Comparison of ENCODE assay signal across 17 cellular contexts in the genomic region with DNA sequence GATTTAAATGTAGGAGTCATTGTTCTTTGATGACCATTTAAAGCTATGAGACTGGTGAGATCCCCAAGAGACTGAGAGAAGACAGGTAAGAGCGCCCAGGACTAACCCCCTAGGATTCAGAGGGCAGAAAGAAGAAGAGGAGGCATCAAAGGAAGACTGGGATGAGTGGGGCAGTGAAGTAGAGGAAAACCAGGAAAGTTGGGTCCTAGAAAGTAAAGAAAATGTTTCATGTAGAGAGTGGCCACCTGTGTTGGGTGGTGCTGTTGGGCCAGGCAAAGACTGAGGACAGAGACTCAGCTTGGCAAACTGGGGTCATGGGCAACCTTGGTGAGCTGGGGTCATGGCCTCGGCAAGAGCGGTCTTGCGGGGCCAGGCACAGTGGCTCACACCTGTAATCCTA. TPM values are rescaled to one million over a fixed set of nuclear protein-coding genes. Genes with fewer than 3 reads are reported as not detected.
A peak's percentile ranks its signal among the peaks of the same experiment; 100 is the strongest.
DNase-seq lines count a peak whose midpoint lies in the region; ATAC-seq, FAIRE-seq and TF ChIP-seq lines count a peak whose summit lies in the region.
"Had no signal": no experiment of that assay in that cellular context is flagged by ENCODE, and none has a peak within 500 bp of the region (broad histone marks: within the 10 kb centered on the region; RNA-seq: fewer than 3 reads in every experiment).

No MANE protein-coding gene starts in this region.

- TF ChIP-seq CTCF in HepG2 (CRISPR knock-in tag; IDR thresholded peaks at IDR 0.05) (peak; percentile 24; the same call in 1 of the 2 replicates), right lobe of liver (IDR thresholded peaks at IDR 0.05) (no peak), astrocyte (IDR thresholded peaks at IDR 0.05; ENCODE audit: insufficient read depth, low read depth, low read length) (no peak), neural crest cell (conservative IDR thresholded peaks at IDR 0.05) (no peak)

- TF ChIP-seq RAD21 in HepG2 (CRISPR knock-in tag; IDR thresholded peaks at IDR 0.05): no peak

- no peaks in the 10 kb centered on the region for H3K36me3 Mint-ChIP-seq in astrocyte (ENCODE audit: low read depth, unreplicated experiment)
- no peaks in the 10 kb centered on the region for H3K36me3 Mint-ChIP-seq in neural crest cell (ENCODE audit: low read depth)
- H3K36me3 Mint-ChIP-seq: CD4-positive, CD25-positive, alpha-beta regulatory T cell had no signal

- no peak for TF ChIP-seq EP300 in HepG2 (IDR thresholded peaks at IDR 0.05; ENCODE audit: low read depth in 2 of 2, low read length in 2 of 2)
- no peak for TF ChIP-seq EP300 in HepG2 (CRISPR knock-in tag; IDR thresholded peaks at IDR 0.05; ENCODE audit: borderline replicate concordance)

- H4K20me1 ChIP-seq in HepG2 (ENCODE audit: insufficient read depth, low read length): no peaks in the 10 kb centered on the region
- no peaks in the 10 kb centered on the region for H4K20me1 ChIP-seq in astrocyte (ENCODE audit: insufficient read depth, low read length)

- H3K79me2 ChIP-seq in HepG2 (ENCODE audit: insufficient read depth, low read length) (no peaks in the 10 kb centered on the region), astrocyte (ENCODE audit: insufficient read depth, low read length) (no peaks in the 10 kb centered on the region)

- CTCF ChIA-PET in HepG2 (lab: Yijun Ruan, JAX; ENCODE audit: low intra/inter-chr PET ratio, low total read pairs): no interaction called here

- FAIRE-seq in HepG2 (lab: Jason Lieb, UNC): no peak
- FAIRE-seq in astrocyte (lab: Jason Lieb, UNC): no peak
- no peak for FAIRE-seq in GM12891 (lab: Jason Lieb, UNC)
- FAIRE-seq: GM18507, H1 had no signal

- H3K4me1 Mint-ChIP-seq in astrocyte (ENCODE audit: low read depth, unreplicated experiment): peaks cover 2% of the 10 kb centered on the region
- peaks cover 14% of the 10 kb centered on the region for H3K4me1 Mint-ChIP-seq in neural crest cell

- H3K4me1 ChIP-seq in HepG2 (ENCODE audit: insufficient read depth, low read length): peaks cover 38% of the 10 kb centered on the region
- peaks cover 0 to 13% (median 3%) of the 10 kb centered on the region in 4 donors for H3K4me1 ChIP-seq in right lobe of liver
- peaks cover 20% of the 10 kb centered on the region for H3K4me1 ChIP-seq in astrocyte (ENCODE audit: insufficient read depth, low read length)

- H3K27ac ChIP-seq in HepG2 (ENCODE audit: extremely low read length, insufficient read depth, low read length): no peak overlapping the region
- H3K27ac ChIP-seq in right lobe of liver: no peak overlapping the region
- H3K27ac ChIP-seq in astrocyte (ENCODE audit: low read depth, low read length): no peak overlapping the region
- H3K27ac ChIP-seq: BLaER1, HL-60 had no signal

- no peaks in the 10 kb centered on the region for H3K36me3 ChIP-seq in HepG2 (replicated peaks in 1 of 2; ENCODE audit: control insufficient read depth in 1 of 2, insufficient read depth in 2 of 2, low read length in 2 of 2)
- H3K36me3 ChIP-seq in right lobe of liver: no peaks in the 10 kb centered on the region
- no peaks in the 10 kb centered on the region for H3K36me3 ChIP-seq in astrocyte (ENCODE audit: insufficient read depth, low read length)
- H3K36me3 ChIP-seq: BLaER1 had no signal

- H3K4me3 Mint-ChIP-seq in astrocyte (ENCODE audit: unreplicated experiment) (peak overlapping the region; percentile 21), neural crest cell (peak overlapping the region; percentile 7)

- no TSS peak for BruUV-seq in HepG2 (replicated peaks; lab: Mats Ljungman, UMichigan)

- TF ChIP-seq POLR2A in HepG2 (IDR thresholded peaks at IDR 0.05; ENCODE audit: insufficient read depth in 1 of 2, low read depth in 2 of 2, low read length in 2 of 2) (no peak), right lobe of liver (IDR thresholded peaks at IDR 0.05) (no peak), GM12891 (IDR thresholded peaks at IDR 0.05; ENCODE audit: low read depth, low read length) (no peak)

- ATAC-seq in HepG2: no peak
- ATAC-seq in right lobe of liver: no peak
- ATAC-seq: HCT116 had no signal

- H3K9me3 ChIP-seq in HepG2 (ENCODE audit: low read length): no peaks in the 10 kb centered on the region
- H3K9me3 ChIP-seq in right lobe of liver: no peaks in the 10 kb centered on the region
- H3K9me3 ChIP-seq in astrocyte (ENCODE audit: insufficient read depth, low read depth, low read length): no peaks in the 10 kb centered on the region
- H3K9me3 ChIP-seq: BLaER1 had no signal

- DNase-seq in HepG2 (ENCODE audit: low spot score): no peak
- no peak for DNase-seq in right lobe of liver
- no peak for DNase-seq in astrocyte (ENCODE audit: low read depth)
- no peak for DNase-seq in neural crest cell (ENCODE audit: low read depth, low spot score)
- DNase-seq in GM19238 (ENCODE audit: insufficient read length, low spot score): no peak
- no peak for DNase-seq in GM12891 (ENCODE audit: insufficient read length, low spot score)
- no peak for DNase-seq in activated gamma-delta T cell (lab: John Stamatoyannopoulos, UW)
- DNase-seq: 8988T; AML-193; CD4-positive, CD25-positive, alpha-beta regulatory T cell; DMS53; GF-D8 had no signal

- H3K9me3 Mint-ChIP-seq in astrocyte (ENCODE audit: unreplicated experiment) (no peaks in the 10 kb centered on the region), neural crest cell (no peaks in the 10 kb centered on the region)

- H2AFZ ChIP-seq in HepG2 (ENCODE audit: low read length): no peak overlapping the region
- no peak overlapping the region for H2AFZ ChIP-seq in astrocyte (ENCODE audit: low read depth, low read length)

- H3K27me3 ChIP-seq in HepG2 (ENCODE audit: control insufficient read depth in 1 of 2, insufficient read depth in 2 of 2, low read length in 2 of 2) (peaks cover 22 to 74% of the 10 kb centered on the region in 2 experiments), right lobe of liver (peaks cover 5 to 12% of the 10 kb centered on the region in 2 donors), astrocyte (ENCODE audit: insufficient read depth, low read length) (peaks cover 49% of the 10 kb centered on the region)

- WGBS in HepG2 (ENCODE audit: low lambda C conversion rate): 17% methylated on average over 3 of the region's 4 CpGs
- WGBS in right lobe of liver (ENCODE audit: insufficient coverage, low coverage, low lambda C conversion rate, missing lambda C conversion rate): no CpG with 5 or more reads among the region's 4 CpGs

- H3K27ac Mint-ChIP-seq in astrocyte (ENCODE audit: unreplicated experiment) (peak overlapping the region; percentile 58), neural crest cell (ENCODE audit: unreplicated experiment) (no peak overlapping the region)
- H3K27ac Mint-ChIP-seq: CD4-positive, CD25-positive, alpha-beta regulatory T cell had no signal

- intact Hi-C loops in HepG2 (cut with micrococcal nuclease; ENCODE audit: unreplicated experiment): no loop called here
- intact Hi-C loops in right lobe of liver (cut with DNase I): loop anchor here (5.0 to 10.0 kb wide), 2 partner anchors 67 to 149 kb away; no protein-coding TSS in a partner anchor

- no peak overlapping the region for H3K9ac ChIP-seq in HepG2 (ENCODE audit: insufficient read depth, low read depth, low read length)
- H3K9ac ChIP-seq in astrocyte (ENCODE audit: low read length): no peak overlapping the region
- H3K9ac ChIP-seq: BLaER1 had no signal

- POLR2A ChIA-PET in HepG2 (lab: Yijun Ruan, JAX): interaction anchor here (0.7 to 1.9 kb wide), 3 partner anchors 42 to 70 kb away, joined by 3 to 6 read pairs (median 4); no protein-coding TSS in a partner anchor

- H3K4me2 ChIP-seq in HepG2 (ENCODE audit: low read depth, low read length) (no peak overlapping the region), astrocyte (ENCODE audit: low read length) (no peak overlapping the region)

- in situ Hi-C loops in HepG2 (cut with HindIII; ENCODE audit: extremely low pct_ligation_motif_present, low pct_unique_long_range_greater_than_20kb): loop anchor here (5.0 kb wide), 2 partner anchors 67 to 222 kb away; no protein-coding TSS in a partner anchor

- H3K4me3 ChIP-seq in HepG2 (replicated peaks in 1 of 3; ENCODE audit: insufficient read depth in 1 of 3, low read depth in 2 of 3, low read length in 3 of 3) (no peak overlapping the region), right lobe of liver (no peak overlapping the region), astrocyte (ENCODE audit: insufficient read depth, low read depth, low read length) (no peak overlapping the region)

- H3K27me3 Mint-ChIP-seq in astrocyte (ENCODE audit: low read depth, unreplicated experiment) (peaks cover 49% of the 10 kb centered on the region), neural crest cell (ENCODE audit: low read depth) (peaks cover 74% of the 10 kb centered on the region)

RNA-seq across cellular contexts. Expression of gene HAP1, which starts 1.3 kb away (rescaled TPM):
- total RNA-seq in HepG2 (2016; rRNA removed; fragmentation: Illumina TruSeq; extraction: Trizol): 0.07 and 0.08 TPM in 2 replicates
- not detected in 2 replicates for total RNA-seq in HepG2 (2016; cell fraction: cytosol; rRNA removed; fragmentation: Illumina TruSeq; extraction: Trizol; ENCODE audit: low read depth)
- 0.07 and 0.11 TPM in 2 replicates for total RNA-seq in HepG2 (2016; cell fraction: insoluble cytoplasmic fraction; rRNA removed; fragmentation: Illumina TruSeq; extraction: Trizol)
- total RNA-seq in HepG2 (2016; cell fraction: membrane; rRNA removed; fragmentation: Illumina TruSeq; extraction: Trizol): 0.03 TPM in 1 of 2 replicates, not detected in the other
- total RNA-seq in HepG2 (2016; cell fraction: nucleus; rRNA removed; fragmentation: Illumina TruSeq; extraction: Trizol): 0.12 TPM in 1 of 2 replicates, not detected in the other
- polyA plus RNA-seq in HepG2 (2011; rRNA removed): 0.07 and 0.30 TPM in 2 replicates
- polyA plus RNA-seq in HepG2 (2011; cell fraction: cytosol; rRNA removed): 0.07 and 0.08 TPM in 2 replicates
- polyA plus RNA-seq in HepG2 (2011; cell fraction: nucleus; rRNA removed): 1.1 TPM in 2 replicates
- polyA plus RNA-seq in HepG2 (2012): 0.13 and 0.19 TPM in 2 replicates
- polyA plus RNA-seq in HepG2 (2016; cell fraction: cytosol; fragmentation: Illumina TruSeq; extraction: Trizol; ENCODE audit: low read depth): not detected in 2 replicates
- polyA plus RNA-seq in HepG2 (2016; cell fraction: insoluble cytoplasmic fraction; fragmentation: Illumina TruSeq; extraction: Trizol; ENCODE audit: low read depth): 0.11 TPM in 1 of 2 replicates, not detected in the other
- polyA plus RNA-seq in HepG2 (2016; cell fraction: membrane; fragmentation: Illumina TruSeq; extraction: Trizol; ENCODE audit: low read depth): not detected in 2 replicates
- 0.11 and 0.15 TPM in 2 replicates for polyA plus RNA-seq in HepG2 (2016; cell fraction: nucleus; fragmentation: Illumina TruSeq; extraction: Trizol; ENCODE audit: insufficient read depth, low read depth)
- 0.07 TPM in 1 of 2 replicates, not detected in the other for polyA minus RNA-seq in HepG2 (2011; rRNA and poly(A)+ RNA removed; ENCODE audit: low replicate concordance)
- not detected in 2 replicates for polyA minus RNA-seq in HepG2 (2011; cell fraction: cytosol; rRNA and poly(A)+ RNA removed)
- polyA minus RNA-seq in HepG2 (2011; cell fraction: nucleus; rRNA and poly(A)+ RNA removed): 0.12 and 0.26 TPM in 2 replicates
- under 1 TPM in 3 of 6 experiments, not detected in 3; 0.07 to 0.10 (median 0.07) TPM for total RNA-seq in right lobe of liver
- total RNA-seq in astrocyte: 0.46 and 0.52 TPM in 2 replicates
- 1.5 and 1.6 TPM in 2 replicates for total RNA-seq in neural crest cell
- not detected for polyA plus RNA-seq in GM12891 (2012; ENCODE audit: low read depth, missing spikeins)

RNA-seq across cellular contexts. Expression of gene GAST, which starts 23.6 kb away (rescaled TPM):
- total RNA-seq in HepG2 (2016; rRNA removed; fragmentation: Illumina TruSeq; extraction: Trizol): 0.42 TPM in 1 of 2 replicates, not detected in the other
- total RNA-seq in HepG2 (2016; cell fraction: cytosol; rRNA removed; fragmentation: Illumina TruSeq; extraction: Trizol; ENCODE audit: low read depth): not detected in 2 replicates
- total RNA-seq in HepG2 (2016; cell fraction: insoluble cytoplasmic fraction; rRNA removed; fragmentation: Illumina TruSeq; extraction: Trizol): 0.52 TPM in 1 of 2 replicates, not detected in the other
- total RNA-seq in HepG2 (2016; cell fraction: membrane; rRNA removed; fragmentation: Illumina TruSeq; extraction: Trizol): not detected in 2 replicates
- 1.4 TPM in 1 of 2 replicates, not detected in the other for total RNA-seq in HepG2 (2016; cell fraction: nucleus; rRNA removed; fragmentation: Illumina TruSeq; extraction: Trizol)
- 0.32 and 0.65 TPM in 2 replicates for polyA plus RNA-seq in HepG2 (2011; rRNA removed)
- polyA plus RNA-seq in HepG2 (2011; cell fraction: cytosol; rRNA removed): 0.32 and 0.93 TPM in 2 replicates
- not detected in 2 replicates for polyA plus RNA-seq in HepG2 (2011; cell fraction: nucleus; rRNA removed)
- 0.56 and 4.9 TPM in 2 replicates for polyA plus RNA-seq in HepG2 (2012)
- polyA plus RNA-seq in HepG2 (2016; cell fraction: cytosol; fragmentation: Illumina TruSeq; extraction: Trizol; ENCODE audit: low read depth): not detected in 2 replicates
- 1.1 TPM in 1 of 2 replicates, not detected in the other for polyA plus RNA-seq in HepG2 (2016; cell fraction: insoluble cytoplasmic fraction; fragmentation: Illumina TruSeq; extraction: Trizol; ENCODE audit: low read depth)
- not detected in 2 replicates for polyA plus RNA-seq in HepG2 (2016; cell fraction: membrane; fragmentation: Illumina TruSeq; extraction: Trizol; ENCODE audit: low read depth)
- polyA plus RNA-seq in HepG2 (2016; cell fraction: nucleus; fragmentation: Illumina TruSeq; extraction: Trizol; ENCODE audit: insufficient read depth, low read depth): 1.4 TPM in 1 of 2 replicates, not detected in the other
- polyA minus RNA-seq in HepG2 (2011; rRNA and poly(A)+ RNA removed; ENCODE audit: low replicate concordance): 0.58 TPM in 1 of 2 replicates, not detected in the other
- polyA minus RNA-seq in HepG2 (2011; cell fraction: cytosol; rRNA and poly(A)+ RNA removed): not detected in 2 replicates
- polyA minus RNA-seq in HepG2 (2011; cell fraction: nucleus; rRNA and poly(A)+ RNA removed): not detected in 2 replicates
- not detected for total RNA-seq in right lobe of liver
- not detected in 2 replicates for total RNA-seq in astrocyte
- total RNA-seq in neural crest cell: not detected in 2 replicates
- not detected for polyA plus RNA-seq in GM12891 (2012; ENCODE audit: low read depth, missing spikeins)
- total RNA-seq: CD4-positive, CD25-positive, alpha-beta regulatory T cell; H1 had no signal
- polyA plus RNA-seq: CD4-positive, CD25-positive, alpha-beta regulatory T cell; H1 had no signal

RNA-seq across cellular contexts. Expression of gene EIF1, which starts 47.1 kb away (rescaled TPM):
- total RNA-seq in HepG2 (2016; rRNA removed; fragmentation: Illumina TruSeq; extraction: Trizol) (147 and 199 TPM in 2 replicates), right lobe of liver (100 to 1,000 TPM; 284 to 454 (median 404) TPM), astrocyte (767 and 795 TPM in 2 replicates), neural crest cell (617 and 620 TPM in 2 replicates)
- 90.4 and 105 TPM in 2 replicates for total RNA-seq in HepG2 (2016; cell fraction: cytosol; rRNA removed; fragmentation: Illumina TruSeq; extraction: Trizol; ENCODE audit: low read depth)
- total RNA-seq in HepG2 (2016; cell fraction: insoluble cytoplasmic fraction; rRNA removed; fragmentation: Illumina TruSeq; extraction: Trizol): 134 and 191 TPM in 2 replicates
- 209 and 226 TPM in 2 replicates for total RNA-seq in HepG2 (2016; cell fraction: membrane; rRNA removed; fragmentation: Illumina TruSeq; extraction: Trizol)
- total RNA-seq in HepG2 (2016; cell fraction: nucleus; rRNA removed; fragmentation: Illumina TruSeq; extraction: Trizol): 237 and 265 TPM in 2 replicates
- 388 and 517 TPM in 2 replicates for polyA plus RNA-seq in HepG2 (2011; rRNA removed)
- 157 and 242 TPM in 2 replicates for polyA plus RNA-seq in HepG2 (2011; cell fraction: cytosol; rRNA removed)
- 346 and 409 TPM in 2 replicates for polyA plus RNA-seq in HepG2 (2011; cell fraction: nucleus; rRNA removed)
- 1,096 and 1,427 TPM in 2 replicates for polyA plus RNA-seq in HepG2 (2012)
- 537 and 540 TPM in 2 replicates for polyA plus RNA-seq in HepG2 (2016; cell fraction: cytosol; fragmentation: Illumina TruSeq; extraction: Trizol; ENCODE audit: low read depth)
- polyA plus RNA-seq in HepG2 (2016; cell fraction: insoluble cytoplasmic fraction; fragmentation: Illumina TruSeq; extraction: Trizol; ENCODE audit: low read depth): 606 and 702 TPM in 2 replicates
- polyA plus RNA-seq in HepG2 (2016; cell fraction: membrane; fragmentation: Illumina TruSeq; extraction: Trizol; ENCODE audit: low read depth): 490 and 548 TPM in 2 replicates
- 691 and 695 TPM in 2 replicates for polyA plus RNA-seq in HepG2 (2016; cell fraction: nucleus; fragmentation: Illumina TruSeq; extraction: Trizol; ENCODE audit: insufficient read depth, low read depth)
- polyA minus RNA-seq in HepG2 (2011; rRNA and poly(A)+ RNA removed; ENCODE audit: low replicate concordance): 70.2 and 87.8 TPM in 2 replicates
- polyA minus RNA-seq in HepG2 (2011; cell fraction: cytosol; rRNA and poly(A)+ RNA removed): 159 and 198 TPM in 2 replicates
- polyA minus RNA-seq in HepG2 (2011; cell fraction: nucleus; rRNA and poly(A)+ RNA removed): 333 and 395 TPM in 2 replicates
- polyA plus RNA-seq in GM12891 (2012; ENCODE audit: low read depth, missing spikeins): 764 TPM

RNA-seq across cellular contexts. Expression of gene JUP, which starts 50.8 kb away (rescaled TPM):
- total RNA-seq in HepG2 (2016; rRNA removed; fragmentation: Illumina TruSeq; extraction: Trizol) (20.6 and 20.9 TPM in 2 replicates), right lobe of liver (10 to 100 TPM; 54.3 to 74.8 (median 65.7) TPM), astrocyte (236 TPM in 2 replicates), neural crest cell (20.6 and 23.5 TPM in 2 replicates)
- 6.9 and 7.8 TPM in 2 replicates for total RNA-seq in HepG2 (2016; cell fraction: cytosol; rRNA removed; fragmentation: Illumina TruSeq; extraction: Trizol; ENCODE audit: low read depth)
- 16.7 and 22.4 TPM in 2 replicates for total RNA-seq in HepG2 (2016; cell fraction: insoluble cytoplasmic fraction; rRNA removed; fragmentation: Illumina TruSeq; extraction: Trizol)
- 11.7 and 12.0 TPM in 2 replicates for total RNA-seq in HepG2 (2016; cell fraction: membrane; rRNA removed; fragmentation: Illumina TruSeq; extraction: Trizol)
- 15.0 and 20.7 TPM in 2 replicates for total RNA-seq in HepG2 (2016; cell fraction: nucleus; rRNA removed; fragmentation: Illumina TruSeq; extraction: Trizol)
- 12.1 and 21.4 TPM in 2 replicates for polyA plus RNA-seq in HepG2 (2011; rRNA removed)
- polyA plus RNA-seq in HepG2 (2011; cell fraction: cytosol; rRNA removed): 8.9 and 10.9 TPM in 2 replicates
- 23.8 and 30.1 TPM in 2 replicates for polyA plus RNA-seq in HepG2 (2011; cell fraction: nucleus; rRNA removed)
- 36.1 and 37.0 TPM in 2 replicates for polyA plus RNA-seq in HepG2 (2012)
- 3.5 and 4.6 TPM in 2 replicates for polyA plus RNA-seq in HepG2 (2016; cell fraction: cytosol; fragmentation: Illumina TruSeq; extraction: Trizol; ENCODE audit: low read depth)
- polyA plus RNA-seq in HepG2 (2016; cell fraction: insoluble cytoplasmic fraction; fragmentation: Illumina TruSeq; extraction: Trizol; ENCODE audit: low read depth): 22.1 and 35.3 TPM in 2 replicates
- polyA plus RNA-seq in HepG2 (2016; cell fraction: membrane; fragmentation: Illumina TruSeq; extraction: Trizol; ENCODE audit: low read depth): 9.5 and 10.0 TPM in 2 replicates
- polyA plus RNA-seq in HepG2 (2016; cell fraction: nucleus; fragmentation: Illumina TruSeq; extraction: Trizol; ENCODE audit: insufficient read depth, low read depth): 24.1 and 25.5 TPM in 2 replicates
- 43.6 and 59.1 TPM in 2 replicates for polyA minus RNA-seq in HepG2 (2011; rRNA and poly(A)+ RNA removed; ENCODE audit: low replicate concordance)
- 25.9 and 32.6 TPM in 2 replicates for polyA minus RNA-seq in HepG2 (2011; cell fraction: cytosol; rRNA and poly(A)+ RNA removed)
- polyA minus RNA-seq in HepG2 (2011; cell fraction: nucleus; rRNA and poly(A)+ RNA removed): 13.5 and 13.8 TPM in 2 replicates
- 21.3 TPM for polyA plus RNA-seq in GM12891 (2012; ENCODE audit: low read depth, missing spikeins)
